In the genomic region with DNA sequence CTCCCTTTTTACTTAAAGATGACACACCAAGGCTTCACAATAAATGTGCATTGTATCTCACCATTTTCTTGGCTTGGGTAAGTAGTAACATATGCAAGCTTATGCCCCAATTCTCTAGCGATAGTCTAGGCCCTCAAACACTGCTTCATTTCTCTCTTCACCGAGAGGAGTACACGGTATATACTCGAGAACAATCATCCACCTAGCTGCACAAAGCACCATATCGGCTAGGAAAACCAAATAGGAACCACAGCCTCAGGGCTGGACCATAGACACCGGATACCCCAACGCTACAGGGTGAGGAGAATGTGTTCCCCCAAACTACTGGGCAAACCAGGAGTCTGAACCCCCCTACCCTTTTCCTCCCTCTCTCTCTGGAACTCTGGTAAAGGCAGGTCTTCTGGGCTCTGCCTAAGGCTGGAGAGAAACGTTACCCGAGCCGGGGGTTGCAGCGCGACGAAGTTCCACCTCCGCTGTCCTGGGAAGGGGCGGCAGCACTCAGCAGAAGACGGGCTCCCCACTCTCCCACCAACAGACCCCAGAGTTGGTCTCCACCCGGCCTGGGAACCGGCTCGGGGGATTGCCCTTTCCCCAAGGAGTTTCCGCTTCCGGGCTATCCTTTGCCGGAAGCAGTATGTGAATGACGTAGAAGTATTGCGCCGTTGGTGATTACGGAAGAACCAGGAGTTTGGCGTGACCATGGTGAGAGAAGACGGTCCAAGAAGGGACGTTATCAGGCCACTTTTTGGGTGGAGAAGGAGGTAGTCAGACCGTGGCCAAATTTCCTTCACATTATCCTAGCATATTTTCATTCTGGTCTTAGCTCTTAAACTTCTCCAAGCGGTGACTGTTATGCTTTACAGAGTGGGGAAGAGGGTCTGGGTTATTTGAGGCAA, we compare ENCODE assay signal across 8 cellular contexts. TPM values are rescaled to one million over a fixed set of nuclear protein-coding genes. Genes with fewer than 3 reads are reported as not detected.
DNase-seq lines count a peak whose midpoint lies in the region; ATAC-seq, FAIRE-seq and TF ChIP-seq lines count a peak whose summit lies in the region.

Gene AREL1, minus strand, starts transcription at position 582 of the 896 bp plus-strand sequence. CDS start 27,465 bp downstream, outside the sequence.
A gene with protein sequence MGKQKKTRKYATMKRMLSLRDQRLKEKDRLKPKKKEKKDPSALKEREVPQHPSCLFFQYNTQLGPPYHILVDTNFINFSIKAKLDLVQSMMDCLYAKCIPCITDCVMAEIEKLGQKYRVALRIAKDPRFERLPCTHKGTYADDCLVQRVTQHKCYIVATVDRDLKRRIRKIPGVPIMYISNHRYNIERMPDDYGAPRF (plus strand): TSS at position 646 of the 896 bp plus-strand sequence. CDS start 54 bp downstream, at position 700.

- ATAC-seq in HG03442 (IDR thresholded peaks at IDR 0.05; ENCODE audit: unreplicated experiment) (peak; percentile 87), lower lobe of right lung (peak; percentile 97 to 99)

- H3K27ac ChIP-seq in dorsolateral prefrontal cortex (peak within 1 kb of the TSS in 52 of 59 donors; percentile 18 to 90 (median 68)), lower lobe of right lung (peak within 1 kb of the TSS; percentile 88)

- peaks cover 43% of the 10 kb centered on the region for H3K4me1 ChIP-seq in lower lobe of right lung

- H3K27me3 ChIP-seq in dorsolateral prefrontal cortex (no peaks in the 10 kb centered on the region), lower lobe of right lung (ENCODE audit: low read depth) (no peaks in the 10 kb centered on the region)

- peak; percentile 57 to 60 for DNase-seq in activated CD4-positive, alpha-beta T cell treated with anti-CD3 and anti-CD28 coated beads for 24 hours (ENCODE audit: low read depth in 2 of 2)
- DNase-seq in dorsolateral prefrontal cortex (peak; percentile 70 to 93 (median 88)), lower lobe of right lung (peak; percentile 79), NCI-H1417 treated with DMSO at 0.1 percent for 48 hours (lab: John Stamatoyannopoulos, UW) (no peak)
- peak; percentile 61 to 76 (median 68) for DNase-seq in stimulated activated CD4-positive, alpha-beta T cell treated with anti-CD3 and anti-CD28 coated beads, TNF-alpha, amount 100 ng/mL, for 48 hours (ENCODE audit: low read depth in 3 of 3)

- intact Hi-C loops in dorsolateral prefrontal cortex (cut with DNase I) (loop anchor here (1.0 to 2.0 kb wide), 2 partner anchors 51 to 52 kb away; partner anchors contain the start of gene YLPM1 (in 1 of the 2)), lower lobe of right lung (cut with DNase I) (no loop called here)

- H3K36me3 ChIP-seq in lower lobe of right lung, result peaks cover 31% of the 10 kb centered on the region

- peak within 1 kb of the TSS; percentile 65 to 99 (median 86) for H3K4me3 ChIP-seq in dorsolateral prefrontal cortex
- peak within 1 kb of the TSS; percentile 86 for H3K4me3 ChIP-seq in lower lobe of right lung

- peak; percentile 86 for FAIRE-seq in A204.1 (lab: Jason Lieb, UNC)

- no peaks in the 10 kb centered on the region for H3K9me3 ChIP-seq in lower lobe of right lung

- TF ChIP-seq CTCF in dorsolateral prefrontal cortex (IDR thresholded peaks at IDR 0.05 in 54 of 56, conservative IDR thresholded peaks at IDR 0.05 in 2 of 56; ENCODE audit: low read depth in 1 of 56, partially characterized antibody in 56 of 56), result peak in 37 of 56 donors; percentile 3 to 56 (median 29)
- no peak for TF ChIP-seq CTCF in lower lobe of right lung (IDR thresholded peaks at IDR 0.05)

- TF ChIP-seq POLR2A in GM19099 (IDR thresholded peaks at IDR 0.05; ENCODE audit: extremely low read depth, insufficient read length, low read depth), result peak; percentile 83

RNA-seq across cellular contexts. Expression of gene AREL1, which starts in this region (rescaled TPM):
- total RNA-seq in dorsolateral prefrontal cortex, result 10 to 100 TPM; 29.3 to 61.7 (median 41.7) TPM
- total RNA-seq in lower lobe of right lung, result 29.1 TPM

RNA-seq across cellular contexts. Expression of the second gene that starts in this region (rescaled TPM):
- 10 to 100 TPM; 18.0 to 37.6 (median 25.6) TPM for total RNA-seq in dorsolateral prefrontal cortex
- total RNA-seq in lower lobe of right lung, result 48.6 TPM
